ENCODE assay signal across 14 cellular contexts in genomic region chr14:93957333-93957710, GRCh38. TPM values are rescaled to one million over a fixed set of nuclear protein-coding genes. Genes with fewer than 3 reads are reported as not detected.
DNase-seq lines count a peak whose midpoint lies in the region; ATAC-seq and TF ChIP-seq lines count a peak whose summit lies in the region.
"Had no signal": no experiment of that assay in that cellular context is flagged by ENCODE, and none has a peak within 500 bp of the region (broad histone marks: within the 10 kb centered on the region; RNA-seq: fewer than 3 reads in every experiment).

No MANE protein-coding gene starts in this region.

- no peak for TF ChIP-seq EP300 in gastroesophageal sphincter (IDR thresholded peaks at IDR 0.05)

- POLR2A ChIA-PET in activated CD4-positive, alpha-beta T cell treated with anti-CD3 and anti-CD28 coated beads, Interleukin-2, amount 10 ng/mL, durations not matched to agents 7 days and 5 days (lab: Charles Lee): no interaction called here

- no peaks in the 10 kb centered on the region for H3K27me3 ChIP-seq in SU-DHL-6 (ENCODE audit: low read length)
- no peaks in the 10 kb centered on the region for H3K27me3 ChIP-seq in gastroesophageal sphincter
- H3K27me3 ChIP-seq: adrenal gland had no signal

- H3K27ac ChIP-seq in SU-DHL-6 (ENCODE audit: low read depth, low read length) (peak overlapping the region; percentile 99), gastroesophageal sphincter (peak overlapping the region; percentile 76 to 84 (median 80))
- H3K27ac ChIP-seq: adrenal gland, lower lobe of right lung, parathyroid adenoma had no signal

- peak overlapping the region; percentile 64 for H3K4me2 ChIP-seq in SU-DHL-6 (ENCODE audit: low read depth, low read length, poor library complexity, severe bottlenecking)

- 41 to 59% methylated on average over 3 to 6 of the region's 7 CpGs for WGBS in gastroesophageal sphincter (ENCODE audit: low coverage in 1 of 2), 2 donors

- no peak for TF ChIP-seq CTCF in SU-DHL-6 (IDR thresholded peaks at IDR 0.05; ENCODE audit: insufficient read depth, low read length, poor library complexity, severe bottlenecking)
- TF ChIP-seq CTCF in gastroesophageal sphincter (IDR thresholded peaks at IDR 0.05): no peak

- H3K79me2 ChIP-seq in SU-DHL-6 (ENCODE audit: insufficient read depth, low read length): no peaks in the 10 kb centered on the region; the same call in 1 of the 2 replicates
- H3K79me2 ChIP-seq: parathyroid adenoma had no signal

- H3K36me3 ChIP-seq in SU-DHL-6 (ENCODE audit: low read length) (no peaks in the 10 kb centered on the region), gastroesophageal sphincter (no peaks in the 10 kb centered on the region)
- H3K36me3 ChIP-seq: adrenal gland, lower lobe of right lung had no signal

- no peaks in the 10 kb centered on the region for H3K9me2 ChIP-seq in SU-DHL-6 (replicated peaks; ENCODE audit: insufficient read depth, low read length)

- H4K20me1 ChIP-seq in SU-DHL-6 (ENCODE audit: low read depth, low read length): no peaks in the 10 kb centered on the region

- H3K27me3 Mint-ChIP-seq in activated CD4-positive, alpha-beta T cell treated with anti-CD3 and anti-CD28 coated beads, Interleukin-2, amount 10 ng/mL, durations not matched to agents 7 days and 5 days: no peaks in the 10 kb centered on the region

- H3K4me3 Mint-ChIP-seq in activated CD4-positive, alpha-beta T cell treated with anti-CD3 and anti-CD28 coated beads, Interleukin-2, amount 10 ng/mL, durations not matched to agents 7 days and 5 days: peak overlapping the region; percentile 26
- H3K4me3 Mint-ChIP-seq in stimulated activated effector memory CD8-positive, alpha-beta T cell treated with anti-CD3 and anti-CD28 coated beads, Interleukin-12 subunit alpha, Interleukin-12 subunit beta, amount 100 ng/mL, for 72 hours: peak overlapping the region; percentile 89

- CTCF ChIA-PET in activated CD4-positive, alpha-beta T cell treated with anti-CD3 and anti-CD28 coated beads, Interleukin-2, amount 10 ng/mL, durations not matched to agents 7 days and 5 days (lab: Charles Lee): interaction anchor here (1.4 to 14.5 kb wide), 3 partner anchors 17 to 40 kb away, joined by 3 to 173 read pairs (median 54); partner anchors contain the start of genes ASB2 and CCDC197

- no peak overlapping the region for H2AFZ ChIP-seq in SU-DHL-6 (ENCODE audit: low read depth, low read length, severe bottlenecking)
- H2AFZ ChIP-seq: parathyroid adenoma had no signal

- H3K27ac Mint-ChIP-seq in activated CD4-positive, alpha-beta T cell treated with anti-CD3 and anti-CD28 coated beads, Interleukin-2, amount 10 ng/mL, durations not matched to agents 7 days and 5 days: peak overlapping the region; percentile 89
- peak overlapping the region; percentile 99 for H3K27ac Mint-ChIP-seq in stimulated activated effector memory CD8-positive, alpha-beta T cell treated with anti-CD3 and anti-CD28 coated beads, Interleukin-12 subunit alpha, Interleukin-12 subunit beta, amount 100 ng/mL, for 72 hours

- peaks cover 34% of the 10 kb centered on the region for H3F3A ChIP-seq in SU-DHL-6 (ENCODE audit: insufficient read depth)

- H3K9ac ChIP-seq in SU-DHL-6 (ENCODE audit: low read length): peak overlapping the region; percentile 60
- H3K9ac ChIP-seq: parathyroid adenoma had no signal

- peaks cover 23% of the 10 kb centered on the region for H3K36me3 Mint-ChIP-seq in activated CD4-positive, alpha-beta T cell treated with anti-CD3 and anti-CD28 coated beads, Interleukin-2, amount 10 ng/mL, durations not matched to agents 7 days and 5 days (ENCODE audit: low read depth)
- H3K36me3 Mint-ChIP-seq in stimulated activated effector memory CD8-positive, alpha-beta T cell treated with anti-CD3 and anti-CD28 coated beads, Interleukin-12 subunit alpha, Interleukin-12 subunit beta, amount 100 ng/mL, for 72 hours: peaks cover 65% of the 10 kb centered on the region

- TF ChIP-seq POLR2A in gastroesophageal sphincter (IDR thresholded peaks at IDR 0.05): no peak

- peaks cover 11 to 88% (median 31%) of the 10 kb centered on the region in 3 donors for H3K4me1 ChIP-seq in gastroesophageal sphincter

- H3K9me3 Mint-ChIP-seq in activated CD4-positive, alpha-beta T cell treated with anti-CD3 and anti-CD28 coated beads, Interleukin-2, amount 10 ng/mL, durations not matched to agents 7 days and 5 days: no peaks in the 10 kb centered on the region
- H3K9me3 Mint-ChIP-seq in stimulated activated effector memory CD8-positive, alpha-beta T cell treated with anti-CD3 and anti-CD28 coated beads, Interleukin-12 subunit alpha, Interleukin-12 subunit beta, amount 100 ng/mL, for 72 hours: no peaks in the 10 kb centered on the region

- H3K4me3 ChIP-seq in SU-DHL-6 (ENCODE audit: insufficient read depth, low read length, poor library complexity, severe bottlenecking) (peak overlapping the region; percentile 15), gastroesophageal sphincter (no peak overlapping the region)
- H3K4me3 ChIP-seq: adrenal gland, lower lobe of right lung had no signal

- no peak for DNase-seq in activated CD4-positive, alpha-beta T cell treated with anti-CD3 and anti-CD28 coated beads, Interleukin-2, amount 10 ng/mL, durations not matched to agents 7 days and 5 days
- no peak for DNase-seq in activated CD4-positive, alpha-beta T cell treated with anti-CD3 and anti-CD28 coated beads, Interleukin-2, amount 50 U/mL, for 4 hours
- DNase-seq in stimulated activated effector memory CD8-positive, alpha-beta T cell treated with anti-CD3 and anti-CD28 coated beads, Interleukin-12 subunit alpha, Interleukin-12 subunit beta, amount 100 ng/mL, for 72 hours (ENCODE audit: low spot score in 2 of 2): no peak
- DNase-seq in inferior parietal cortex (ENCODE audit: extremely low spot score) (no peak), EL (no peak)
- DNase-seq: adrenal gland; Karpas-422; lower lobe of right lung; stimulated activated CD4-positive, alpha-beta T cell treated with anti-CD3 and anti-CD28 coated beads, Interleukin-4, amount 100 ng/mL, for 1 hour had no signal

- H3K9me3 ChIP-seq in SU-DHL-6 (ENCODE audit: insufficient read depth, low read length) (no peaks in the 10 kb centered on the region), gastroesophageal sphincter (no peaks in the 10 kb centered on the region)
- H3K9me3 ChIP-seq: adrenal gland, lower lobe of right lung had no signal

- H3K4me1 Mint-ChIP-seq in activated CD4-positive, alpha-beta T cell treated with anti-CD3 and anti-CD28 coated beads, Interleukin-2, amount 10 ng/mL, durations not matched to agents 7 days and 5 days: peaks cover 97% of the 10 kb centered on the region
- peaks cover 97% of the 10 kb centered on the region for H3K4me1 Mint-ChIP-seq in stimulated activated effector memory CD8-positive, alpha-beta T cell treated with anti-CD3 and anti-CD28 coated beads, Interleukin-12 subunit alpha, Interleukin-12 subunit beta, amount 100 ng/mL, for 72 hours

- no peak for ATAC-seq in gastroesophageal sphincter
- no peak for ATAC-seq in stimulated activated effector memory CD8-positive, alpha-beta T cell treated with anti-CD3 and anti-CD28 coated beads, Interleukin-12 subunit alpha, Interleukin-12 subunit beta, amount 100 ng/mL, for 72 hours
- no peak for ATAC-seq in HG02642 (IDR thresholded peaks at IDR 0.05; ENCODE audit: poor library complexity, unreplicated experiment)
- ATAC-seq: lower lobe of right lung had no signal

RNA-seq across cellular contexts. Expression of gene ASB2, which starts 19.0 kb away (rescaled TPM):
- total RNA-seq in activated CD4-positive, alpha-beta T cell treated with anti-CD3 and anti-CD28 coated beads, Interleukin-2, amount 10 ng/mL, durations not matched to agents 7 days and 5 days: 10 to 100 TPM; 20.7 to 21.1 TPM
- 100 to 1,000 TPM; 118 to 208 (median 120) TPM for total RNA-seq in gastroesophageal sphincter
- total RNA-seq: temporal lobe had no signal

RNA-seq across cellular contexts. Expression of gene FAM181A, which starts 30.2 kb away (rescaled TPM):
- total RNA-seq in activated CD4-positive, alpha-beta T cell treated with anti-CD3 and anti-CD28 coated beads, Interleukin-2, amount 10 ng/mL, durations not matched to agents 7 days and 5 days: not detected
- total RNA-seq in gastroesophageal sphincter: not detected
- total RNA-seq: adrenal gland had no signal

RNA-seq across cellular contexts. Expression of gene CCDC197, which starts 39.8 kb away (rescaled TPM):
- total RNA-seq in activated CD4-positive, alpha-beta T cell treated with anti-CD3 and anti-CD28 coated beads, Interleukin-2, amount 10 ng/mL, durations not matched to agents 7 days and 5 days: not detected
- not detected for total RNA-seq in gastroesophageal sphincter
- total RNA-seq: adrenal gland, lower lobe of right lung, temporal lobe had no signal

Comparison
In these comparisons a context has a peak if more than half of its experiments do, and no peak if none do; other contexts are left out.
1. RNA of gene ASB2, which starts 19.0 kb away (total RNA-seq): 118 to 208 TPM in gastroesophageal sphincter; 20.7 to 21.1 TPM in activated CD4-positive, alpha-beta T cell treated with anti-CD3 and anti-CD28 coated beads, Interleukin-2, amount 10 ng/mL, durations not matched to agents 7 days and 5 days; every median in the first group is over 4 times any median in the second.